In genomic region chr16:10080031-10080772, GRCh38 we compare ENCODE assay signal across 11 cellular contexts.
DNase-seq lines count a peak whose midpoint lies in the region; ATAC-seq and TF ChIP-seq lines count a peak whose summit lies in the region.
"Had no signal": no experiment of that assay in that cellular context is flagged by ENCODE, and none has a peak within 500 bp of the region (broad histone marks: within the 10 kb centered on the region; RNA-seq: fewer than 3 reads in every experiment).

No MANE protein-coding gene starts in this region.

- H3K9ac ChIP-seq in rectal smooth muscle tissue (ENCODE audit: low read length) = no peak overlapping the region

- intact Hi-C loops in ascending aorta (cut with DNase I) = loop anchor here (5.0 kb wide), 2 partner anchors 42 to 87 kb away; no protein-coding TSS in a partner anchor
- intact Hi-C loops in heart right ventricle (cut with DNase I) = no loop called here

- no peaks in the 10 kb centered on the region for H3K27me3 ChIP-seq in ascending aorta
- peaks cover 0 to 4% (median 0%) of the 10 kb centered on the region in 7 donors for H3K27me3 ChIP-seq in heart right ventricle
- H3K27me3 ChIP-seq in rectal smooth muscle tissue (ENCODE audit: control insufficient read depth, insufficient read depth, low read length) = no peaks in the 10 kb centered on the region

- H3K9me3 ChIP-seq in ascending aorta (no peaks in the 10 kb centered on the region), heart right ventricle (peaks cover 0 to 7% (median 0%) of the 10 kb centered on the region in 11 donors)

- no peak overlapping the region for H3K4me3 ChIP-seq in ascending aorta
- no peak overlapping the region for H3K4me3 ChIP-seq in heart right ventricle
- no peak overlapping the region for H3K4me3 ChIP-seq in rectal smooth muscle tissue (ENCODE audit: low read length)

- H3K4me1 ChIP-seq in ascending aorta (peaks cover 0 to 17% of the 10 kb centered on the region in 2 donors), heart right ventricle (peaks cover 5 to 27% (median 18%) of the 10 kb centered on the region in 9 donors), rectal smooth muscle tissue (ENCODE audit: control insufficient read depth, insufficient read depth, low read length) (peaks cover 20% of the 10 kb centered on the region)

- peak overlapping the region in 1 of 2 donors; percentile 55 for H3K27ac ChIP-seq in ascending aorta
- peak overlapping the region in 3 of 10 donors; percentile 20 to 44 (median 30) for H3K27ac ChIP-seq in heart right ventricle
- peak overlapping the region; percentile 33 for H3K27ac ChIP-seq in rectal smooth muscle tissue (ENCODE audit: low read depth, low read length)

- WGBS in heart right ventricle, 2 donors = 9 to 12% methylated on average over 9 of the region's 9 CpGs

- peak; percentile 85 to 97 (median 92) for ATAC-seq in heart right ventricle
- ATAC-seq in HG02870 (IDR thresholded peaks at IDR 0.05; ENCODE audit: unreplicated experiment) = no peak
- ATAC-seq: effector memory CD8-positive, alpha-beta T cell had no signal

- DNase-seq in ELR (ENCODE audit: low read depth) = peak; percentile 93
- peak; percentile 16 to 79 for DNase-seq in ascending aorta (ENCODE audit: low spot score in 2 of 2)
- peak; percentile 25 to 55 for DNase-seq in heart right ventricle
- no peak for DNase-seq in NCI-H2107 treated with DMSO at 0.1 percent for 48 hours (lab: John Stamatoyannopoulos, UW; ENCODE audit: unreplicated experiment)
- no peak for DNase-seq in activated CD4-positive, alpha-beta T cell treated with anti-CD3 and anti-CD28 coated beads for 4 hours
- no peak for DNase-seq in OCI-M2 (lab: John Stamatoyannopoulos, UW; ENCODE audit: unreplicated experiment)
- DNase-seq: activated CD4-positive, alpha-beta T cell treated with anti-CD3 and anti-CD28 coated beads, Interleukin-2, amount 50 U/mL, for 48 hours; effector memory CD8-positive, alpha-beta T cell; NCI-H2029 had no signal

- H3K36me3 ChIP-seq in ascending aorta (no peaks in the 10 kb centered on the region), heart right ventricle (no peaks in the 10 kb centered on the region), rectal smooth muscle tissue (ENCODE audit: control insufficient read depth, insufficient read depth, low read length) (no peaks in the 10 kb centered on the region)

- TF ChIP-seq CTCF in ascending aorta (IDR thresholded peaks at IDR 0.05) (no peak), heart right ventricle (IDR thresholded peaks at IDR 0.05) (no peak)

Comparison
In these comparisons a context has a peak if more than half of its experiments do, and no peak if none do; other contexts are left out.
1. DNase-seq: peak in ELR (single experiment), ascending aorta (2 of 2) and heart right ventricle (2 of 2); none in NCI-H2107 treated with DMSO at 0.1 percent for 48 hours (single experiment), activated CD4-positive, alpha-beta T cell treated with anti-CD3 and anti-CD28 coated beads for 4 hours (0 of 2) and OCI-M2 (single experiment).